Comparison of ENCODE assay signal across 11 cellular contexts in the genomic region with DNA sequence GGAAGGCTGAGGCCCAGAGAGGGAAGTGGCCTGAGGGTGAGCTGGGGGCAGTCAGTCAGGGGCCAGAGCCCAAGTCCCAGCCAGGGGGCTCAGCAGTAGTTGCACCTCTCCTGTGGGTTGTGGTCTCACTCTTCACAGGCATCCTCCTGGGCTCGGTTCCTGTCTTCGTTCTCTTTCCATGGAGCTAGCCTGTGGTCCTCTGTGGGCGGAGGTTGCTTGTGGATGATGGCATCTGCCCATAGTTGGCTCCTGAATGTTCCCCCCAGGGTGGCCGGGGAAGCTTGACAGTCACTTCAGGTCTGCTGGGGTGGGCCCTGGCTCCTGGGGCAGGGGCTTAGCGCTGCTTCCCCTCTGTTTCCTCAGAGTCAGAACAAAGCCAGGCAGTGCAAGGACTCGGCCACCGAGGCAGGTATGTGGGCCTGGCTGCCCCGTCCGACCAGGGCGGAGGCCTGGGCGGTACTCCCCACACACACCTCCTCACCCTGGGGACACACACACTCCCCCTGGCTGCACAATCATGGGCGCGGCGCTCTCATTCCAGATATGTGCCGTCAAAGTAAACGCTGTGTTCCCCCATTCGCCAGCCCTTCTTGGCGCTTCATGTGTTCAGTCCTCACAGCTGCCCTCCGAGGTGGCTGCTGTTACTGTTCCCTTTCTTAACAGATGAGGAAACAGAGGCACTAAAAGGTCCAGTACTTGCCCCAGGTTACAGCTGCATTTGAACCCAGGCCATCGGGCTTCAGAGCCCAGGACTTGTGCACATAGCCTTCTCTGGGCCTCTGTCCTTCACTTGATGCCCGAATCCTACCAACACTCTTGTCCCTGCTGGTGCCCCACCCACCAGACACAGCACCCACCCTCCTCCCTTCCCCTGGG. TPM values are rescaled to one million over a fixed set of nuclear protein-coding genes. Genes with fewer than 3 reads are reported as not detected.
DNase-seq lines count a peak whose midpoint lies in the region; ATAC-seq and TF ChIP-seq lines count a peak whose summit lies in the region.
"Had no signal": no experiment of that assay in that cellular context is flagged by ENCODE, and none has a peak within 500 bp of the region (broad histone marks: within the 10 kb centered on the region; RNA-seq: fewer than 3 reads in every experiment).

No MANE protein-coding gene starts in this region.

- peaks cover 7% of the 10 kb centered on the region for H3K4me1 Mint-ChIP-seq in activated naive CD8-positive, alpha-beta T cell (ENCODE audit: low read depth)
- H3K4me1 Mint-ChIP-seq in activated naive CD8-positive, alpha-beta T cell treated with anti-CD3 and anti-CD28 coated beads for 36 hours, result peaks cover 12% of the 10 kb centered on the region
- H3K4me1 Mint-ChIP-seq in activated naive CD4-positive, alpha-beta T cell treated with anti-CD3 and anti-CD28 coated beads, Interleukin-2, amount 50 U/mL, for 24 hours, result peaks cover 4% of the 10 kb centered on the region

- TF ChIP-seq EP300 in transverse colon (IDR thresholded peaks at IDR 0.05; ENCODE audit: low read depth), result no peak

- WGBS in transverse colon (ENCODE audit: low coverage in 1 of 2), 2 donors, result 50 to 58% methylated on average over 2 to 21 of the region's 21 CpGs

- no peaks in the 10 kb centered on the region for H3K36me3 Mint-ChIP-seq in activated naive CD8-positive, alpha-beta T cell
- H3K36me3 Mint-ChIP-seq in activated naive CD8-positive, alpha-beta T cell treated with anti-CD3 and anti-CD28 coated beads for 36 hours, result peaks cover 6% of the 10 kb centered on the region
- no peaks in the 10 kb centered on the region for H3K36me3 Mint-ChIP-seq in activated naive CD4-positive, alpha-beta T cell treated with anti-CD3 and anti-CD28 coated beads, Interleukin-2, amount 50 U/mL, for 24 hours

- in situ Hi-C loops in transverse colon (cut with MboI; ENCODE audit: low pct_ligation_motif_present in 1 of 4, low pct_unique_long_range_greater_than_20kb in 1 of 4, low sequenced_read_pairs in 3 of 4), result no loop called here

- H3K4me3 ChIP-seq in lower lobe of right lung, result no peak overlapping the region
- no peak overlapping the region for H3K4me3 ChIP-seq in transverse colon

- no peaks in the 10 kb centered on the region for H3K27me3 Mint-ChIP-seq in activated naive CD8-positive, alpha-beta T cell
- H3K27me3 Mint-ChIP-seq in activated naive CD8-positive, alpha-beta T cell treated with anti-CD3 and anti-CD28 coated beads for 36 hours, result no peaks in the 10 kb centered on the region
- no peaks in the 10 kb centered on the region for H3K27me3 Mint-ChIP-seq in activated naive CD4-positive, alpha-beta T cell treated with anti-CD3 and anti-CD28 coated beads, Interleukin-2, amount 50 U/mL, for 24 hours

- TF ChIP-seq POLR2A in transverse colon (IDR thresholded peaks at IDR 0.05), result peak; percentile 11

- H3K27ac ChIP-seq in lower lobe of right lung (no peak overlapping the region), transverse colon (no peak overlapping the region)
- H3K27ac ChIP-seq: parathyroid adenoma, tibial artery had no signal

- no peaks in the 10 kb centered on the region for H3K9me3 ChIP-seq in lower lobe of right lung
- H3K9me3 ChIP-seq in transverse colon, result no peaks in the 10 kb centered on the region
- H3K9me3 ChIP-seq: tibial artery had no signal

- no peaks in the 10 kb centered on the region for H3K9me3 Mint-ChIP-seq in activated naive CD8-positive, alpha-beta T cell (ENCODE audit: low read depth)
- no peaks in the 10 kb centered on the region for H3K9me3 Mint-ChIP-seq in activated naive CD8-positive, alpha-beta T cell treated with anti-CD3 and anti-CD28 coated beads for 36 hours
- H3K9me3 Mint-ChIP-seq in activated naive CD4-positive, alpha-beta T cell treated with anti-CD3 and anti-CD28 coated beads, Interleukin-2, amount 50 U/mL, for 24 hours, result no peaks in the 10 kb centered on the region

- TF ChIP-seq CTCF in lower lobe of right lung (IDR thresholded peaks at IDR 0.05) (no peak), transverse colon (IDR thresholded peaks at IDR 0.05) (peak in 1 of 5 experiments; percentile 22)

- no peak overlapping the region for H3K4me3 Mint-ChIP-seq in activated naive CD8-positive, alpha-beta T cell
- no peak overlapping the region for H3K4me3 Mint-ChIP-seq in activated naive CD8-positive, alpha-beta T cell treated with anti-CD3 and anti-CD28 coated beads for 36 hours
- H3K4me3 Mint-ChIP-seq in activated naive CD4-positive, alpha-beta T cell treated with anti-CD3 and anti-CD28 coated beads, Interleukin-2, amount 50 U/mL, for 24 hours, result no peak overlapping the region

- intact Hi-C loops in lower lobe of right lung (cut with DNase I) (no loop called here), transverse colon (cut with DNase I; ENCODE audit: low total_unique reads) (no loop called here)

- peak overlapping the region; percentile 50 for H3K27ac Mint-ChIP-seq in activated naive CD8-positive, alpha-beta T cell
- no peak overlapping the region for H3K27ac Mint-ChIP-seq in activated naive CD8-positive, alpha-beta T cell treated with anti-CD3 and anti-CD28 coated beads for 36 hours
- peak overlapping the region; percentile 74 for H3K27ac Mint-ChIP-seq in activated naive CD4-positive, alpha-beta T cell treated with anti-CD3 and anti-CD28 coated beads, Interleukin-2, amount 50 U/mL, for 24 hours

- H3K36me3 ChIP-seq in lower lobe of right lung (no peaks in the 10 kb centered on the region), transverse colon (no peaks in the 10 kb centered on the region)
- H3K36me3 ChIP-seq: tibial artery had no signal

- H3K27me3 ChIP-seq in lower lobe of right lung (ENCODE audit: low read depth), result no peaks in the 10 kb centered on the region
- H3K27me3 ChIP-seq in transverse colon, result peaks cover 6% of the 10 kb centered on the region

- no peak for DNase-seq in activated naive CD8-positive, alpha-beta T cell treated with anti-CD3 and anti-CD28 coated beads for 36 hours
- DNase-seq in lower lobe of right lung (peak; percentile 34), transverse colon (peak; percentile 59), RPMI8226 (no peak)
- DNase-seq: NCI-H1930 had no signal

- peaks cover 6% of the 10 kb centered on the region for H3K4me1 ChIP-seq in lower lobe of right lung
- peaks cover 5 to 28% (median 20%) of the 10 kb centered on the region in 4 donors for H3K4me1 ChIP-seq in transverse colon
- H3K4me1 ChIP-seq: parathyroid adenoma had no signal

- ATAC-seq in lower lobe of right lung, result no peak
- no peak for ATAC-seq in HG03342 (IDR thresholded peaks at IDR 0.05; ENCODE audit: unreplicated experiment)
- ATAC-seq in GM21367 (IDR thresholded peaks at IDR 0.05; ENCODE audit: unreplicated experiment), result no peak

RNA-seq across cellular contexts. Expression of a gene that starts 34.5 kb away (rescaled TPM):
- 10 to 100 TPM; 93.4 to 94.5 TPM for total RNA-seq in activated naive CD8-positive, alpha-beta T cell treated with anti-CD3 and anti-CD28 coated beads for 36 hours
- total RNA-seq in lower lobe of right lung (18.4 TPM), transverse colon (10 to 100 TPM in 1 of 4 donors, 1 to 10 TPM in 3; 1.4 to 35.2 (median 8.7) TPM)

RNA-seq across cellular contexts. Expression of a gene that starts 41.5 kb away (rescaled TPM):
- 10 to 100 TPM; 40.6 to 43.1 TPM for total RNA-seq in activated naive CD8-positive, alpha-beta T cell treated with anti-CD3 and anti-CD28 coated beads for 36 hours
- total RNA-seq in lower lobe of right lung (292 TPM), transverse colon (1,000 to 10,000 TPM in 1 of 4 donors, 100 to 1,000 TPM in 3; 365 to 1,069 (median 676) TPM)

Comparison
In these comparisons a context has a peak if more than half of its experiments do, and no peak if none do; other contexts are left out.
1. DNase-seq: peak in lower lobe of right lung (single experiment) and transverse colon (single experiment); none in activated naive CD8-positive, alpha-beta T cell treated with anti-CD3 and anti-CD28 coated beads for 36 hours (single experiment) and RPMI8226 (single experiment).